Comparison of ENCODE assay signal across 14 cellular contexts in the genomic region with DNA sequence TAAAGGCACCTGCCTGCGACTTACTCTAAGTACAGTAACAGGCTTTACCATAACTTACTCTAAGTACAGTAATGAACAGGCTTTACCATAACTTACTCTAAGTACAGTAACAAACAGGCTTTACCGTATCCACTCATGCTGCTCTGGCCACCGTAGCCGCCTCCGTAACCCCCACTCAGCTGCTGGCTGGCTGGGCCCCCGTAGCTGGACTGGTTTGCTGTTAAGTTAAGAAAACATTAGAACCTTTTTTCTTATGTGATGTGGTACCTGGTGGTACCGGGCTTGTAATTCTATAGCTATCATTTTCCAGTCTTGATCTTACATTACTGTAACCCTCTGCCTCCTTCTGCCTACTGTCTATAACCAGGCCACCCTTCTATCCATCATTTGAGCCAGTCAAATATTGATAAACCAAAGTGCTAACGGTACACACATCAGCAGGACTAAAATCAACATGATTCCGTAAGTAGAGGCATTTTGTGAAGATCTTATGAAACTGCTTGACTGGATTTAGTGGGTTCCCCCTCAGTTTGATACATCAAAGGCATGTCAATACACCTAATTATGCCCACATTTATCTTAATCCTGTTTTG. TPM values are rescaled to one million over a fixed set of nuclear protein-coding genes. Genes with fewer than 3 reads are reported as not detected.
A peak's percentile ranks its signal among the peaks of the same experiment; 100 is the strongest.
DNase-seq lines count a peak whose midpoint lies in the region; ATAC-seq and TF ChIP-seq lines count a peak whose summit lies in the region.
"Had no signal": no experiment of that assay in that cellular context is flagged by ENCODE, and none has a peak within 500 bp of the region (broad histone marks: within the 10 kb centered on the region; RNA-seq: fewer than 3 reads in every experiment).

No MANE protein-coding gene starts in this region.

- H3K9me3 ChIP-seq in CD4-positive, alpha-beta T cell (ENCODE audit: control insufficient read depth, low read length): no peaks in the 10 kb centered on the region
- H3K9me3 ChIP-seq: BE2C had no signal

- no peak for DNase-seq in CD4-positive, alpha-beta T cell
- no peak for DNase-seq in GM23338 (ENCODE audit: low spot score)
- no peak for DNase-seq in activated naive CD8-positive, alpha-beta T cell treated with anti-CD3 and anti-CD28 coated beads for 36 hours
- DNase-seq in neural crest cell (ENCODE audit: low read depth, low spot score): no peak
- DNase-seq in activated gamma-delta T cell (lab: John Stamatoyannopoulos, UW): no peak
- no peak for DNase-seq in SIG-M5 treated with dmso at 0.1 percent for 504 hours (lab: John Stamatoyannopoulos, UW; ENCODE audit: unreplicated experiment)
- DNase-seq: BE2C; effector memory CD4-positive, alpha-beta T cell; foreskin fibroblast; NCI-H774; Right ventricle myocardium superior; stimulated activated CD4-positive, alpha-beta T cell treated with anti-CD3 and anti-CD28 coated beads, Interleukin-2, amount 100 ng/mL, for 48 hours had no signal

- POLR2A ChIA-PET in CD4-positive, alpha-beta T cell (lab: Charles Lee): interaction anchor here (1.0 to 14.8 kb wide), 3 partner anchors 5 to 67 kb away, joined by 3 to 226 read pairs (median 4); a partner anchor contains a TSS

- H3K79me2 ChIP-seq in GM23338 (replicated peaks; ENCODE audit: insufficient read depth): peaks cover 55% of the 10 kb centered on the region

- peaks cover 23% of the 10 kb centered on the region for H3K4me1 ChIP-seq in GM23338 (ENCODE audit: insufficient read depth)
- H3K4me1 ChIP-seq: BE2C had no signal

- H3K4me3 Mint-ChIP-seq in CD4-positive, alpha-beta T cell: peak overlapping the region; percentile 12
- H3K4me3 Mint-ChIP-seq in GM23338 (no peak overlapping the region), neural crest cell (peak overlapping the region; percentile 82)
- H3K4me3 Mint-ChIP-seq in activated naive CD8-positive, alpha-beta T cell treated with anti-CD3 and anti-CD28 coated beads for 36 hours: no peak overlapping the region

- H3K36me3 ChIP-seq in GM23338 (ENCODE audit: insufficient read depth): peaks cover 97% of the 10 kb centered on the region

- peaks cover 83% of the 10 kb centered on the region for H3K4me1 Mint-ChIP-seq in CD4-positive, alpha-beta T cell (ENCODE audit: low read depth)
- H3K4me1 Mint-ChIP-seq in GM23338 (peaks cover 53% of the 10 kb centered on the region; the same call in 2 of the 3 replicates), neural crest cell (peaks cover 65% of the 10 kb centered on the region)
- peaks cover 49% of the 10 kb centered on the region for H3K4me1 Mint-ChIP-seq in activated naive CD8-positive, alpha-beta T cell treated with anti-CD3 and anti-CD28 coated beads for 36 hours

- CTCF ChIA-PET in CD4-positive, alpha-beta T cell (lab: Charles Lee): no interaction called here

- peaks cover 79% of the 10 kb centered on the region for H3F3A ChIP-seq in GM23338 (replicated peaks; ENCODE audit: low read depth)

- H3K27me3 Mint-ChIP-seq in CD4-positive, alpha-beta T cell: no peaks in the 10 kb centered on the region
- H3K27me3 Mint-ChIP-seq in GM23338 (ENCODE audit: insufficient read depth, low read depth, poor library complexity): peaks cover 21% of the 10 kb centered on the region
- peaks cover 6% of the 10 kb centered on the region for H3K27me3 Mint-ChIP-seq in activated naive CD8-positive, alpha-beta T cell treated with anti-CD3 and anti-CD28 coated beads for 36 hours
- peaks cover 47% of the 10 kb centered on the region for H3K27me3 Mint-ChIP-seq in neural crest cell (ENCODE audit: low read depth)

- no peak overlapping the region for H2AFZ ChIP-seq in GM23338

- no peak overlapping the region for H3K4me3 ChIP-seq in GM23338

- peaks cover 99% of the 10 kb centered on the region for H3K36me3 Mint-ChIP-seq in CD4-positive, alpha-beta T cell (ENCODE audit: low read depth)
- H3K36me3 Mint-ChIP-seq in GM23338 (ENCODE audit: low read depth) (peaks cover 94% of the 10 kb centered on the region), neural crest cell (ENCODE audit: low read depth) (peaks cover 64% of the 10 kb centered on the region)
- H3K36me3 Mint-ChIP-seq in activated naive CD8-positive, alpha-beta T cell treated with anti-CD3 and anti-CD28 coated beads for 36 hours: peaks cover 75% of the 10 kb centered on the region

- no peak overlapping the region for H3K4me2 ChIP-seq in GM23338

- TF ChIP-seq CTCF in CD4-positive, alpha-beta T cell (IDR thresholded peaks at IDR 0.05): no peak
- TF ChIP-seq CTCF in GM23338 (conservative IDR thresholded peaks at IDR 0.05; ENCODE audit: low read depth in 2 of 2) (no peak), neural crest cell (conservative IDR thresholded peaks at IDR 0.05) (no peak)

- ATAC-seq in CD4-positive, alpha-beta T cell (ENCODE audit: poor library complexity): no peak
- ATAC-seq in GM23338: no peak
- no peak for ATAC-seq in HG02852 (IDR thresholded peaks at IDR 0.05; ENCODE audit: unreplicated experiment)
- ATAC-seq in GM18517 (IDR thresholded peaks at IDR 0.05; ENCODE audit: unreplicated experiment): no peak

- H4K20me1 ChIP-seq in GM23338 (replicated peaks; ENCODE audit: insufficient read depth): peaks cover 88% of the 10 kb centered on the region

- no peaks in the 10 kb centered on the region for H3K9me3 Mint-ChIP-seq in CD4-positive, alpha-beta T cell
- H3K9me3 Mint-ChIP-seq in GM23338 (no peaks in the 10 kb centered on the region; the same call in 2 of the 3 replicates), neural crest cell (no peaks in the 10 kb centered on the region)
- no peaks in the 10 kb centered on the region for H3K9me3 Mint-ChIP-seq in activated naive CD8-positive, alpha-beta T cell treated with anti-CD3 and anti-CD28 coated beads for 36 hours

- no peaks in the 10 kb centered on the region for H3K9me2 ChIP-seq in GM23338 (ENCODE audit: insufficient read depth)

- H3K27me3 ChIP-seq in CD4-positive, alpha-beta T cell (ENCODE audit: control insufficient read depth, insufficient read depth, low read length): no peaks in the 10 kb centered on the region
- no peaks in the 10 kb centered on the region for H3K27me3 ChIP-seq in GM23338 (ENCODE audit: insufficient read depth)
- H3K27me3 ChIP-seq: BE2C had no signal

- peak overlapping the region; percentile 21 for H3K27ac Mint-ChIP-seq in CD4-positive, alpha-beta T cell
- H3K27ac Mint-ChIP-seq in GM23338 (0 out of 2 replicates have a peak overlapping the region, but pooled peaks have one; percentile 33), neural crest cell (ENCODE audit: unreplicated experiment) (no peak overlapping the region)
- H3K27ac Mint-ChIP-seq in activated naive CD8-positive, alpha-beta T cell treated with anti-CD3 and anti-CD28 coated beads for 36 hours: peak overlapping the region; percentile 55

- intact Hi-C loops in CD4-positive, alpha-beta T cell (cut with DNase I, micrococcal nuclease): loop anchor here in 1 of 2 experiments (10.0 kb wide), 1 partner anchor 751 kb away; no protein-coding TSS in a partner anchor

- H3K27ac ChIP-seq in CD4-positive, alpha-beta T cell (ENCODE audit: low read depth, low read length): no peak overlapping the region
- no peak overlapping the region; the same call in 1 of the 2 replicates for H3K27ac ChIP-seq in GM23338 (ENCODE audit: low read depth)

TF ChIP-seq in GM23338, 12 proteins besides CTCF, POLR2A, EP300 and RAD21:
- TF ChIP-seq POLR2AphosphoS5 (IDR thresholded peaks at IDR 0.05; ENCODE audit: low read depth) (no peak), NANOG (IDR thresholded peaks at IDR 0.05; ENCODE audit: borderline replicate concordance) (no peak), EZH2phosphoT487 (IDR thresholded peaks at IDR 0.05; ENCODE audit: unreplicated experiment) (no peak)
- TF ChIP-seq, protein P1, sequence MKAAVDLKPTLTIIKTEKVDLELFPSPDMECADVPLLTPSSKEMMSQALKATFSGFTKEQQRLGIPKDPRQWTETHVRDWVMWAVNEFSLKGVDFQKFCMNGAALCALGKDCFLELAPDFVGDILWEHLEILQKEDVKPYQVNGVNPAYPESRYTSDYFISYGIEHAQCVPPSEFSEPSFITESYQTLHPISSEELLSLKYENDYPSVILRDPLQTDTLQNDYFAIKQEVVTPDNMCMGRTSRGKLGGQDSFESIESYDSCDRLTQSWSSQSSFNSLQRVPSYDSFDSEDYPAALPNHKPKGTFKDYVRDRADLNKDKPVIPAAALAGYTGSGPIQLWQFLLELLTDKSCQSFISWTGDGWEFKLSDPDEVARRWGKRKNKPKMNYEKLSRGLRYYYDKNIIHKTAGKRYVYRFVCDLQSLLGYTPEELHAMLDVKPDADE (IDR thresholded peaks at IDR 0.05): no peak

RNA-seq across cellular contexts. Expression of a gene that starts 7.4 kb away (rescaled TPM):
- total RNA-seq in CD4-positive, alpha-beta T cell: 1,000 to 10,000 TPM; 2,404 to 2,435 TPM
- 572 and 715 TPM in 2 replicates for total RNA-seq in GM23338 (2014; rRNA removed; shearing (Covaris generic))
- 330 and 410 TPM in 2 replicates for polyA plus RNA-seq in GM23338 (2016; fragmentation: Nextera tagmentation; extraction: Ambion mirVana)
- 100 to 1,000 TPM; 840 to 912 TPM for total RNA-seq in activated naive CD8-positive, alpha-beta T cell treated with anti-CD3 and anti-CD28 coated beads for 36 hours
- total RNA-seq in neural crest cell: 1,155 and 1,166 TPM in 2 replicates

Comparison
In these comparisons a context has a peak if more than half of its experiments do, and no peak if none do; other contexts are left out.
1. H3K4me3 Mint-ChIP-seq: peak in CD4-positive, alpha-beta T cell (single experiment) and neural crest cell (single experiment); none in GM23338 (single experiment) and activated naive CD8-positive, alpha-beta T cell treated with anti-CD3 and anti-CD28 coated beads for 36 hours (single experiment).